ENCODE assay signal across 8 cellular contexts in the genomic region with DNA sequence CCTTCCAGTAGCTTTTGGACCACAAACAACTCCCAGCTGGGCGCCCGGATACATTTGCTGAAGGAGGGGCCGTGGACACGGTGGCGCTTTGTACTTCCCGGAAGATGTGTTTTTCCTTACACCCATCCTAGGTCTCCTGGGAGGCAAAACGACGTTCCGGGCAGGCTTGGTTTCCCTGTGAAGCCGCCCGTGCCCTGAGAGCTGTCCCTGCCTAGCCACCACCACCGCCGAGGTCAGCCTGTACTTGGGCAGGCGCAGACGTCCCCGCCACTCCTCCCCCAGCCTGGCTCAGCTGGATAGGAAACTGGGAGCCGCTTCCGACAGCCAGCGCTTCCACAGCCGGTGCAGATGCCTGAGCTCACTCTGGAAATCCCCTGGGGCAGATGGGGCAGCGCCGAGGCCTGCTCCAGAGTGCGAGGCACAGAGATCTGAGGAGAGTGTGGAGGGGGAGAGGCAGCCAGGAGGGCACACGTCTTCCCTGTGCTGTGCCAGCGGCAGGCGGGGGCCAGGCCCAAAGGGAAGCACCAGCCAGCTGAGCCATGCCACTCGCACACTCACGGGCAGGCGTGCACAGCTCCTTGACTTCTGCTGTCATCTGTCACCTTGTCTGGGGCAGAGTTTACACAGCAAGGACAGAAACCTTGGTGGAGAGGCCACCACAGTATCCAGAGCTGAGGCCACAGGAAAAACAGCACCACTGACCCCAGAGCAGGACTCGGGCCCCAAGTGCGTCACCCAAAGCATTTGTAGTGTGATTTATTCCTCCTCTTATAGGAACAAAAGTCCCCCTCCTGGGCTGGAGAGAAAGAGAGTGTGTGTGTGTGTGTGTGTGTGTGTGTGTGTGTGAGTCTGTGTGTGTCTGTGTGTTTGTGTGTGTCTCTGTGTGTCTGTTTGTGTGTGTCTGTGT. TPM values are rescaled to one million over a fixed set of nuclear protein-coding genes. Genes with fewer than 3 reads are reported as not detected.
A peak's percentile ranks its signal among the peaks of the same experiment; 100 is the strongest.
DNase-seq lines count a peak whose midpoint lies in the region; ATAC-seq, FAIRE-seq and TF ChIP-seq lines count a peak whose summit lies in the region.

No MANE protein-coding gene starts in this region.

- no peaks in the 10 kb centered on the region for H3K9me3 ChIP-seq in BLaER1 treated with 17β-estradiol and CSF1 and Interleukin-3, amounts not matched to agents 10 nM and 100 nM (replicated peaks in 1 of 11)
- H3K9me3 ChIP-seq in neutrophil, result no peaks in the 10 kb centered on the region

- H3K27ac Mint-ChIP-seq in activated B cell treated with CpG ODN at 0.5 μM for 24 hours, result peak overlapping the region; percentile 95

- H3K36me3 Mint-ChIP-seq in activated B cell treated with CpG ODN at 0.5 μM for 24 hours (ENCODE audit: low read depth), result peaks cover 42% of the 10 kb centered on the region

- peak overlapping the region; percentile 99 for H3K4me3 Mint-ChIP-seq in activated B cell treated with CpG ODN at 0.5 μM for 24 hours

- H3K4me1 ChIP-seq in BLaER1 treated with 17β-estradiol and CSF1 and Interleukin-3, amounts not matched to agents 10 nM and 100 nM, result peaks cover 76 to 93% (median 90%) of the 10 kb centered on the region in 10 experiments
- peaks cover 69% of the 10 kb centered on the region in 2 experiments for H3K4me1 ChIP-seq in neutrophil (ENCODE audit: control insufficient read depth in 1 of 2, insufficient read depth in 1 of 2, low read depth in 1 of 2, low read length in 1 of 2)

- H3K27me3 ChIP-seq in BLaER1 treated with 17β-estradiol and CSF1 and Interleukin-3, amounts not matched to agents 10 nM and 100 nM, result no peaks in the 10 kb centered on the region
- no peaks in the 10 kb centered on the region for H3K27me3 ChIP-seq in neutrophil

- peak overlapping the region; percentile 94 to 100 (median 98) for H3K4me2 ChIP-seq in BLaER1 treated with 17β-estradiol and CSF1 and Interleukin-3, amounts not matched to agents 10 nM and 100 nM

- DNase-seq in HTR-8/SVneo (ENCODE audit: insufficient read length, low spot score), result peak; percentile 65
- no peak for DNase-seq in activated B cell treated with CpG ODN at 0.5 μM for 24 hours
- peak; percentile 44 for DNase-seq in foreskin melanocyte
- no peak for DNase-seq in stimulated activated CD4-positive, alpha-beta T cell treated with anti-CD3 and anti-CD28 coated beads, Interleukin-15, amount 100 ng/mL, for 24 hours
- DNase-seq in GM13976 (ENCODE audit: low spot score), result no peak

- H3K27ac ChIP-seq in BLaER1 treated with 17β-estradiol and CSF1 and Interleukin-3, amounts not matched to agents 10 nM and 100 nM, result peak overlapping the region; percentile 14 to 97 (median 87); a peak in 20 of 22 replicates
- H3K27ac ChIP-seq in neutrophil, result peak overlapping the region; percentile 13

- in situ Hi-C loops in GM13976 (cut with MboI; ENCODE audit: low sequenced_read_pairs, unreplicated experiment), result no loop called here

- H3K4me1 Mint-ChIP-seq in activated B cell treated with CpG ODN at 0.5 μM for 24 hours, result peaks cover 86% of the 10 kb centered on the region

- TF ChIP-seq CTCF in activated B cell treated with CpG ODN at 0.5 μM for 24 hours (IDR thresholded peaks at IDR 0.05), result no peak
- TF ChIP-seq CTCF in neutrophil (IDR thresholded peaks at IDR 0.05), result no peak
- TF ChIP-seq CTCF in GM13976 (IDR thresholded peaks at IDR 0.05; ENCODE audit: borderline replicate concordance, control extremely low read depth, extremely low read depth, insufficient read depth, missing control alignments), result no peak

- ATAC-seq in activated B cell treated with CpG ODN at 0.5 μM for 24 hours (ENCODE audit: low read depth), result peak; percentile 3
- ATAC-seq in HG02938 (IDR thresholded peaks at IDR 0.05; ENCODE audit: unreplicated experiment), result no peak

- peaks cover 0 to 42% (median 17%) of the 10 kb centered on the region in 11 experiments; a peak in 12 of 22 replicates for H3K36me3 ChIP-seq in BLaER1 treated with 17β-estradiol and CSF1 and Interleukin-3, amounts not matched to agents 10 nM and 100 nM
- H3K36me3 ChIP-seq in neutrophil, result no peaks in the 10 kb centered on the region

- intact Hi-C loops in activated B cell treated with CpG ODN at 0.5 μM for 24 hours (cut with micrococcal nuclease), result no loop called here

- CTCF ChIA-PET in activated B cell treated with CpG ODN at 0.5 μM for 24 hours (lab: Charles Lee), result interaction anchor here (0.8 to 11.4 kb wide), 5 partner anchors 15 to 44 kb away, joined by 4 to 129 read pairs (median 4); a partner anchor contains a TSS

- FAIRE-seq in HTR-8/SVneo (lab: Jason Lieb, UNC), result peak; percentile 69

- POLR2A ChIA-PET in activated B cell treated with CpG ODN at 0.5 μM for 24 hours (lab: Charles Lee), result interaction anchor here (0.7 to 21.4 kb wide), 8 partner anchors 15 to 1487 kb away, joined by 4 to 769 read pairs (median 4); a partner anchor contains a TSS

- peaks cover 0 to 61% (median 51%) of the 10 kb centered on the region in 11 experiments; a peak in 18 of 22 replicates for H4K20me1 ChIP-seq in BLaER1 treated with 17β-estradiol and CSF1 and Interleukin-3, amounts not matched to agents 10 nM and 100 nM

- H3K9me3 Mint-ChIP-seq in activated B cell treated with CpG ODN at 0.5 μM for 24 hours, result no peaks in the 10 kb centered on the region

- no peaks in the 10 kb centered on the region for H3K27me3 Mint-ChIP-seq in activated B cell treated with CpG ODN at 0.5 μM for 24 hours

- H3K9ac ChIP-seq in BLaER1 treated with 17β-estradiol and CSF1 and Interleukin-3, amounts not matched to agents 10 nM and 100 nM, result peak overlapping the region; percentile 84 to 95 (median 90)

- H3K4me3 ChIP-seq in BLaER1 treated with 17β-estradiol and CSF1 and Interleukin-3, amounts not matched to agents 10 nM and 100 nM, result peak overlapping the region in 8 of 10 experiments; percentile 88 to 99 (median 96); a peak in 15 of 20 replicates
- H3K4me3 ChIP-seq in neutrophil (ENCODE audit: low read depth in 1 of 2, low read length in 1 of 2), result no peak overlapping the region

RNA-seq across cellular contexts. Expression of a gene that starts 3.0 kb away (rescaled TPM):
- 150 and 189 TPM in 2 replicates for total RNA-seq in activated B cell treated with CpG ODN at 0.5 μM for 24 hours

RNA-seq across cellular contexts. Expression of a gene that starts 30.8 kb away (rescaled TPM):
- 0.55 TPM in 1 of 2 replicates, not detected in the other for total RNA-seq in activated B cell treated with CpG ODN at 0.5 μM for 24 hours

RNA-seq across cellular contexts. Expression of a gene that starts 39.3 kb away (rescaled TPM):
- total RNA-seq in activated B cell treated with CpG ODN at 0.5 μM for 24 hours, result 0.44 and 0.49 TPM in 2 replicates

RNA-seq across cellular contexts. Expression of a gene that starts 41.6 kb away (rescaled TPM):
- total RNA-seq in activated B cell treated with CpG ODN at 0.5 μM for 24 hours, result 5.3 and 5.5 TPM in 2 replicates

RNA-seq across cellular contexts. Expression of a gene that starts 45.3 kb away (rescaled TPM):
- 39.0 and 40.3 TPM in 2 replicates for total RNA-seq in activated B cell treated with CpG ODN at 0.5 μM for 24 hours

Comparison
In these comparisons a context has a peak if more than half of its experiments do, and no peak if none do; other contexts are left out.
1. H3K4me3 ChIP-seq: peak in BLaER1 treated with 17β-estradiol and CSF1 and Interleukin-3, amounts not matched to agents 10 nM and 100 nM (8 of 10); none in neutrophil (0 of 2).
2. DNase-seq: peak in HTR-8/SVneo (single experiment) and foreskin melanocyte (single experiment); none in activated B cell treated with CpG ODN at 0.5 μM for 24 hours (single experiment), stimulated activated CD4-positive, alpha-beta T cell treated with anti-CD3 and anti-CD28 coated beads, Interleukin-15, amount 100 ng/mL, for 24 hours (single experiment) and GM13976 (single experiment).